In genomic region chr12:25189656-25190055, GRCh38 we compare ENCODE assay signal across 19 cellular contexts. TPM values are rescaled to one million over a fixed set of nuclear protein-coding genes. Genes with fewer than 3 reads are reported as not detected.
A peak's percentile ranks its signal among the peaks of the same experiment; 100 is the strongest.
DNase-seq lines count a peak whose midpoint lies in the region; ATAC-seq, FAIRE-seq and TF ChIP-seq lines count a peak whose summit lies in the region.
"Had no signal": no experiment of that assay in that cellular context is flagged by ENCODE, and none has a peak within 500 bp of the region (broad histone marks: within the 10 kb centered on the region; RNA-seq: fewer than 3 reads in every experiment).

No MANE protein-coding gene starts in this region.

- H2BK120ac ChIP-seq in mesenchymal stem cell (ENCODE audit: low read depth, low read length) (no peak overlapping the region), neuronal stem cell (ENCODE audit: low read depth, low read length) (no peak overlapping the region)

- H2AK5ac ChIP-seq in mesenchymal stem cell (ENCODE audit: low read length, severe bottlenecking) (peak overlapping the region; percentile 59), neuronal stem cell (ENCODE audit: low read depth, low read length) (no peak overlapping the region)

- no peak overlapping the region for H3K4ac ChIP-seq in mesenchymal stem cell (ENCODE audit: low read depth in 1 of 2, low read length in 2 of 2)
- H3K4ac ChIP-seq in neuronal stem cell (ENCODE audit: low read length): no peak overlapping the region

- H3K9ac ChIP-seq in mesenchymal stem cell (ENCODE audit: low read length) (no peak overlapping the region), neuronal stem cell (ENCODE audit: low read depth, low read length, poor library complexity) (no peak overlapping the region)
- H3K9ac ChIP-seq: BLaER1, KMS-11 had no signal

- no peak overlapping the region for H2BK5ac ChIP-seq in mesenchymal stem cell (ENCODE audit: low read depth, low read length, poor library complexity, severe bottlenecking)
- H2BK5ac ChIP-seq in neuronal stem cell (ENCODE audit: low read length): no peak overlapping the region

- TF ChIP-seq CTCF in chondrocyte (IDR thresholded peaks at IDR 0.05): no peak

- H3K4me1 ChIP-seq in SJCRH30: peaks cover 41% of the 10 kb centered on the region
- peaks cover 2% of the 10 kb centered on the region for H3K4me1 ChIP-seq in mesenchymal stem cell (ENCODE audit: control insufficient read depth, insufficient read depth, low read depth, low read length)
- peaks cover under 1% of the 10 kb centered on the region in 2 donors for H3K4me1 ChIP-seq in neuronal stem cell (ENCODE audit: control insufficient read depth in 2 of 2, insufficient read depth in 1 of 2, low read depth in 1 of 2, low read length in 2 of 2)

- H3K9me3 ChIP-seq in SJCRH30 (replicated peaks): 0 out of 2 replicates have a peak, but pooled peaks cover 2% of the 10 kb centered on the region
- H3K9me3 ChIP-seq in mesenchymal stem cell (ENCODE audit: control insufficient read depth, low read length): no peaks in the 10 kb centered on the region
- no peaks in the 10 kb centered on the region for H3K9me3 ChIP-seq in neuronal stem cell (replicated peaks in 1 of 2; ENCODE audit: control insufficient read depth in 2 of 2, insufficient read depth in 1 of 2, low read depth in 1 of 2, low read length in 2 of 2)
- H3K9me3 ChIP-seq: BLaER1 had no signal

- peaks cover 34% of the 10 kb centered on the region for H3K4me1 Mint-ChIP-seq in chondrocyte (ENCODE audit: low read depth)

- H3K79me1 ChIP-seq in mesenchymal stem cell (replicated peaks; ENCODE audit: low read length, poor library complexity, severe bottlenecking): no peaks in the 10 kb centered on the region
- no peaks in the 10 kb centered on the region for H3K79me1 ChIP-seq in neuronal stem cell (ENCODE audit: low read depth, low read length)

- H3K4me3 ChIP-seq in SJCRH30 (no peak overlapping the region), mesenchymal stem cell (ENCODE audit: insufficient read depth in 1 of 2, low read depth in 1 of 2, low read length in 2 of 2) (no peak overlapping the region), neuronal stem cell (ENCODE audit: low read length in 2 of 2) (no peak overlapping the region)
- H3K4me3 ChIP-seq: BLaER1, PC-9 had no signal

- no peaks in the 10 kb centered on the region for H3K27me3 ChIP-seq in SJCRH30
- H3K27me3 ChIP-seq in mesenchymal stem cell (ENCODE audit: control insufficient read depth in 1 of 2, insufficient read depth in 1 of 2, low read length in 2 of 2): no peaks in the 10 kb centered on the region
- H3K27me3 ChIP-seq in neuronal stem cell (ENCODE audit: control insufficient read depth in 3 of 3, insufficient read depth in 3 of 3, low read depth in 1 of 3, low read length in 3 of 3): no peaks in the 10 kb centered on the region
- H3K27me3 ChIP-seq: BLaER1 had no signal

- no peak for ATAC-seq in activated CD4-positive, CD25-positive, alpha-beta regulatory T cell treated with anti-CD3 and anti-CD28 coated beads, Interleukin-2, amount 50 U/mL, for 24 hours

- H2AFZ ChIP-seq in mesenchymal stem cell (ENCODE audit: low read depth, low read length) (no peak overlapping the region), neuronal stem cell (ENCODE audit: low read length) (no peak overlapping the region)
- H2AFZ ChIP-seq: PC-9 had no signal

- no peak overlapping the region for H3K18ac ChIP-seq in mesenchymal stem cell (ENCODE audit: low read depth in 1 of 2, low read length in 2 of 2)
- H3K18ac ChIP-seq in neuronal stem cell (ENCODE audit: low read length): no peak overlapping the region

- H3K4me3 Mint-ChIP-seq in chondrocyte (ENCODE audit: unreplicated experiment): no peak overlapping the region
- H3K4me3 Mint-ChIP-seq: CD4-positive, alpha-beta memory T cell had no signal

- H3K36me3 Mint-ChIP-seq in chondrocyte (ENCODE audit: low read depth): no peaks in the 10 kb centered on the region
- H3K36me3 Mint-ChIP-seq: CD4-positive, alpha-beta memory T cell had no signal

- DNase-seq in H4 (ENCODE audit: low spot score) (peak; percentile 32), SJCRH30 (peak; percentile 38 to 62), chondrocyte (ENCODE audit: low spot score) (no peak), mesenchymal stem cell (no peak), neuronal stem cell (ENCODE audit: low spot score) (no peak), HTR-8/SVneo (ENCODE audit: insufficient read length, low spot score) (no peak)
- DNase-seq in stimulated activated CD4-positive, alpha-beta T cell treated with anti-CD3 and anti-CD28 coated beads, Interleukin-4, amount 100 ng/mL, for 4 hours: no peak
- DNase-seq: Calu3; CD4-positive, alpha-beta memory T cell; GF-D8; NCI-H1417; NCI-H187 treated with DMSO at 0.1 percent for 48 hours; NCI-H2227 treated with DMSO at 0.1 percent for 48 hours; NCI-H524; PC-9 had no signal

- no peaks in the 10 kb centered on the region for H3K9me3 Mint-ChIP-seq in chondrocyte (ENCODE audit: low read depth)
- H3K9me3 Mint-ChIP-seq: CD4-positive, alpha-beta memory T cell had no signal

- H3K27ac Mint-ChIP-seq in chondrocyte (ENCODE audit: unreplicated experiment): peak overlapping the region; percentile 8

- H2BK15ac ChIP-seq in mesenchymal stem cell (ENCODE audit: low read depth, poor library complexity, severe bottlenecking) (no peak overlapping the region), neuronal stem cell (ENCODE audit: low read length) (no peak overlapping the region)

- H3K4me2 ChIP-seq in mesenchymal stem cell (ENCODE audit: low read length, poor library complexity, severe bottlenecking) (no peak overlapping the region), neuronal stem cell (ENCODE audit: insufficient read depth, low read length, poor library complexity, severe bottlenecking) (no peak overlapping the region)
- H3K4me2 ChIP-seq: BLaER1, KMS-11, PC-9 had no signal

- H3K36me3 ChIP-seq in SJCRH30: no peaks in the 10 kb centered on the region
- no peaks in the 10 kb centered on the region for H3K36me3 ChIP-seq in mesenchymal stem cell (ENCODE audit: control insufficient read depth in 1 of 2, insufficient read depth in 2 of 2, low read depth in 1 of 2, low read length in 2 of 2)
- no peaks in the 10 kb centered on the region for H3K36me3 ChIP-seq in neuronal stem cell (replicated peaks in 1 of 2; ENCODE audit: control insufficient read depth in 2 of 2, insufficient read depth in 2 of 2, low read length in 2 of 2)
- H3K36me3 ChIP-seq: BLaER1 had no signal

- no peak overlapping the region for H3K23ac ChIP-seq in mesenchymal stem cell (ENCODE audit: low read length in 2 of 2)
- no peak overlapping the region for H3K23ac ChIP-seq in neuronal stem cell (ENCODE audit: low read depth, low read length, poor library complexity)

- no peak overlapping the region for H4K8ac ChIP-seq in mesenchymal stem cell (ENCODE audit: low read length)
- H4K8ac ChIP-seq in neuronal stem cell (ENCODE audit: low read depth, low read length): no peak overlapping the region

- no peak for FAIRE-seq in HTR-8/SVneo (lab: Jason Lieb, UNC)
- FAIRE-seq: GM19239 had no signal

- no peak overlapping the region for H2BK12ac ChIP-seq in mesenchymal stem cell (ENCODE audit: low read length in 2 of 2)
- H2BK12ac ChIP-seq in neuronal stem cell (ENCODE audit: low read length): no peak overlapping the region

- H3K14ac ChIP-seq in mesenchymal stem cell (ENCODE audit: low read length in 2 of 2) (no peak overlapping the region), neuronal stem cell (ENCODE audit: low read length) (no peak overlapping the region)

- no peaks in the 10 kb centered on the region for H3K27me3 Mint-ChIP-seq in chondrocyte (ENCODE audit: low read depth)
- H3K27me3 Mint-ChIP-seq: CD4-positive, alpha-beta memory T cell had no signal

- H3K27ac ChIP-seq in SJCRH30 (peak overlapping the region; percentile 93), mesenchymal stem cell (ENCODE audit: low read length, poor library complexity, severe bottlenecking) (no peak overlapping the region), neuronal stem cell (replicated peaks; ENCODE audit: low read length) (no peak overlapping the region)
- H3K27ac ChIP-seq: BLaER1, KMS-11, PC-9 had no signal

- H4K91ac ChIP-seq in mesenchymal stem cell (ENCODE audit: low read length) (no peak overlapping the region), neuronal stem cell (ENCODE audit: low read depth, low read length, poor library complexity) (no peak overlapping the region)

RNA-seq across cellular contexts. Expression of gene DNAI7, which starts 5.3 kb away (rescaled TPM):
- 0.23 and 0.60 TPM in 2 replicates for total RNA-seq in H4 (2014; rRNA removed; shearing (Covaris generic))
- not detected in 2 replicates for total RNA-seq in SJCRH30 (2014; rRNA removed; shearing (Covaris generic))
- 0.44 TPM in 1 of 3 replicates, not detected in the others for total RNA-seq in chondrocyte
- polyA plus RNA-seq in mesenchymal stem cell (2013, experiment 1 of 2): not detected
- polyA plus RNA-seq in mesenchymal stem cell (2013, experiment 2 of 2): 0.04 TPM
- 0.46 TPM for polyA plus RNA-seq in neuronal stem cell (2013, experiment 1 of 2)
- 0.40 TPM for polyA plus RNA-seq in neuronal stem cell (2013, experiment 2 of 2)

RNA-seq across cellular contexts. Expression of gene ETFRF1, which starts 5.4 kb away (rescaled TPM):
- 43.1 and 46.1 TPM in 2 replicates for total RNA-seq in H4 (2014; rRNA removed; shearing (Covaris generic))
- 23.7 and 27.1 TPM in 2 replicates for total RNA-seq in SJCRH30 (2014; rRNA removed; shearing (Covaris generic))
- total RNA-seq in chondrocyte: 9.9 to 19.5 TPM (median 10.8 TPM) in 3 replicates
- polyA plus RNA-seq in mesenchymal stem cell (2013, experiment 1 of 2): 26.2 TPM
- 26.9 TPM for polyA plus RNA-seq in mesenchymal stem cell (2013, experiment 2 of 2)
- 31.5 TPM for polyA plus RNA-seq in neuronal stem cell (2013, experiment 1 of 2)
- 31.0 TPM for polyA plus RNA-seq in neuronal stem cell (2013, experiment 2 of 2)

Comparison
In these comparisons a context has a peak if more than half of its experiments do, and no peak if none do; other contexts are left out.
1. DNase-seq: peak in H4 (single experiment) and SJCRH30 (2 of 2); none in chondrocyte (single experiment), mesenchymal stem cell (single experiment), neuronal stem cell (single experiment), HTR-8/SVneo (single experiment) and stimulated activated CD4-positive, alpha-beta T cell treated with anti-CD3 and anti-CD28 coated beads, Interleukin-4, amount 100 ng/mL, for 4 hours (0 of 2).